ENCODE assay signal across 12 cellular contexts in genomic region chr1:234355782-234356510, GRCh38. TPM values are rescaled to one million over a fixed set of nuclear protein-coding genes. Genes with fewer than 3 reads are reported as not detected.
DNase-seq lines count a peak whose midpoint lies in the region; ATAC-seq, FAIRE-seq and TF ChIP-seq lines count a peak whose summit lies in the region.
"Had no signal": no experiment of that assay in that cellular context is flagged by ENCODE, and none has a peak within 500 bp of the region (broad histone marks: within the 10 kb centered on the region; RNA-seq: fewer than 3 reads in every experiment).

No MANE protein-coding gene starts in this region.

- WGBS in SK-N-SH (ENCODE audit: low lambda C conversion rate) = 73% methylated on average over 3 of the region's 3 CpGs

- peak overlapping the region in 2 of 3 donors; percentile 13 to 81 for H3K4me3 Mint-ChIP-seq in T-cell

- H3K4me1 ChIP-seq in SK-N-SH (ENCODE audit: control insufficient read depth in 1 of 2, insufficient read depth in 2 of 2, low read depth in 1 of 2, low read length in 1 of 2) (no peaks in the 10 kb centered on the region; a peak in 1 of 4 replicates), keratinocyte (ENCODE audit: control insufficient read depth, extremely low read depth, insufficient read depth, low read length) (peaks cover 3% of the 10 kb centered on the region)
- H3K4me1 ChIP-seq: testis had no signal

- CTCF ChIA-PET in SK-N-SH (lab: Yijun Ruan, JAX) = interaction anchor here (0.9 kb wide), 1 partner anchor 9 kb away, joined by 4 read pairs; no protein-coding TSS in a partner anchor
- CTCF ChIA-PET in T-cell (lab: Charles Lee) = interaction anchor here in 1 of 2 donors (1.3 kb wide), 1 partner anchor 143 kb away, joined by 4 read pairs; no protein-coding TSS in a partner anchor

- H2AFZ ChIP-seq in SK-N-SH (ENCODE audit: low read depth) = peak overlapping the region; percentile 79; the same call in 1 of the 2 replicates
- H2AFZ ChIP-seq in keratinocyte (ENCODE audit: control insufficient read depth, low read length) = no peak overlapping the region

- H3K27me3 ChIP-seq in SK-N-SH (ENCODE audit: insufficient read depth) (no peaks in the 10 kb centered on the region), keratinocyte (ENCODE audit: control insufficient read depth, extremely low read depth, insufficient read depth, low read length) (no peaks in the 10 kb centered on the region)
- H3K27me3 ChIP-seq: cardiac muscle cell, testis had no signal

- no peaks in the 10 kb centered on the region for H3K9me3 Mint-ChIP-seq in T-cell

- in situ Hi-C loops in GM13976 (cut with MboI; ENCODE audit: low sequenced_read_pairs, unreplicated experiment) = no loop called here

- H3K9me1 ChIP-seq in keratinocyte (ENCODE audit: control insufficient read depth, extremely low read depth, insufficient read depth, low read length) = no peaks in the 10 kb centered on the region

- H3K4me3 ChIP-seq in SK-N-SH (ENCODE audit: low read depth in 2 of 2, low read length in 1 of 2) (peak overlapping the region in 1 of 2 experiments; percentile 51; a peak in 1 of 4 replicates), keratinocyte (ENCODE audit: control insufficient read depth in 2 of 3, extremely low read depth in 1 of 3, insufficient read depth in 2 of 3, low read depth in 1 of 3, low read length in 3 of 3) (peak overlapping the region in 1 of 3 experiments; percentile 8)
- H3K4me3 ChIP-seq: cardiac muscle cell had no signal

- TF ChIP-seq CTCF in SK-N-SH (IDR thresholded peaks at IDR 0.05) (no peak), keratinocyte (optimal IDR thresholded peaks at IDR 0.05 in 1 of 3, IDR thresholded peaks at IDR 0.05 in 1 of 3, conservative IDR thresholded peaks at IDR 0.05 in 1 of 3; ENCODE audit: extremely low read depth in 1 of 3, insufficient read depth in 2 of 3, low read length in 3 of 3) (no peak), GM13976 (IDR thresholded peaks at IDR 0.05; ENCODE audit: borderline replicate concordance, control extremely low read depth, extremely low read depth, insufficient read depth, missing control alignments) (no peak)

- H4K20me1 ChIP-seq in SK-N-SH (ENCODE audit: insufficient read depth) (no peaks in the 10 kb centered on the region), keratinocyte (ENCODE audit: control insufficient read depth, extremely low read depth, insufficient read depth, low read length) (no peaks in the 10 kb centered on the region)

- no peak for ATAC-seq in SK-N-SH treated with all-trans-retinoic acid at 6 μM for 48 hours
- ATAC-seq in GM18502 (IDR thresholded peaks at IDR 0.05; ENCODE audit: poor library complexity, unreplicated experiment) = peak; percentile 37
- no peak for ATAC-seq in T-cell (replicated peaks in 1 of 4)
- no peak for ATAC-seq in HG03139 (IDR thresholded peaks at IDR 0.05; ENCODE audit: unreplicated experiment)

- no peaks in the 10 kb centered on the region for H3K27me3 Mint-ChIP-seq in T-cell

- dilution Hi-C loops in keratinocyte (cut with MboI; ENCODE audit: extremely low pct_ligation_motif_present, low sequenced_read_pairs) = no loop called here

- H3K4me1 Mint-ChIP-seq in T-cell = peaks cover 0 to 23% (median 2%) of the 10 kb centered on the region in 3 donors

- no peak overlapping the region for H3K9ac ChIP-seq in SK-N-SH
- H3K9ac ChIP-seq in keratinocyte (ENCODE audit: control insufficient read depth, extremely low read depth, insufficient read depth, low read length) = peak overlapping the region; percentile 70

- H3K27ac ChIP-seq in SK-N-SH (ENCODE audit: low read depth in 2 of 2, low read length in 1 of 2) (no peak overlapping the region), keratinocyte (ENCODE audit: control insufficient read depth, insufficient read depth, low read length) (peak overlapping the region; percentile 54)
- H3K27ac ChIP-seq: cardiac muscle cell, testis had no signal

- TF ChIP-seq RAD21 in SK-N-SH (IDR thresholded peaks at IDR 0.05; ENCODE audit: low read length) = no peak

- peak; percentile 21 for DNase-seq in SK-N-SH
- no peak for DNase-seq in T-cell
- no peak for DNase-seq in keratinocyte (ENCODE audit: low read depth, low spot score)
- no peak for DNase-seq in GM13976 (ENCODE audit: low spot score)
- DNase-seq in C1 segment of cervical spinal cord (lab: John Stamatoyannopoulos, UW) = no peak
- DNase-seq: MV-4-11 had no signal

- FAIRE-seq in keratinocyte (lab: Jason Lieb, UNC) = no peak
- FAIRE-seq: endometrium had no signal

- H3K27ac Mint-ChIP-seq in T-cell = peak overlapping the region; percentile 8 to 85

- H3K4me2 ChIP-seq in SK-N-SH (peak overlapping the region; percentile 65), keratinocyte (ENCODE audit: control insufficient read depth, extremely low read depth, insufficient read depth, low read depth, low read length) (peak overlapping the region; percentile 74)

- no peaks in the 10 kb centered on the region for H3K79me2 ChIP-seq in SK-N-SH (ENCODE audit: insufficient read depth)
- H3K79me2 ChIP-seq in keratinocyte (ENCODE audit: control insufficient read depth, insufficient read depth, low read length) = no peaks in the 10 kb centered on the region

- POLR2A ChIA-PET in SK-N-SH (lab: Yijun Ruan, JAX) (interaction anchor here (2.6 kb wide), 1 partner anchor 18 kb away, joined by 11 read pairs; the partner anchor contains the start of gene COA6), T-cell (lab: Charles Lee) (interaction anchor here in 1 of 2 donors (0.6 kb wide), 1 partner anchor 15 kb away, joined by 7 read pairs; no protein-coding TSS in a partner anchor)

- H3K36me3 ChIP-seq in SK-N-SH (replicated peaks in 1 of 2; ENCODE audit: control insufficient read depth in 1 of 2, insufficient read depth in 2 of 2, low read length in 1 of 2) = no peaks in the 10 kb centered on the region
- H3K36me3 ChIP-seq in keratinocyte (ENCODE audit: control insufficient read depth in 2 of 2, extremely low read depth in 1 of 2, insufficient read depth in 2 of 2, low read length in 2 of 2) = no peaks in the 10 kb centered on the region
- H3K36me3 ChIP-seq: cardiac muscle cell had no signal

- no peaks in the 10 kb centered on the region for H3K9me2 ChIP-seq in SK-N-SH

- no peaks in the 10 kb centered on the region for H3K36me3 Mint-ChIP-seq in T-cell

- TF ChIP-seq EP300 in SK-N-SH (IDR thresholded peaks at IDR 0.05; ENCODE audit: borderline replicate concordance in 1 of 2, low read depth in 1 of 2, low read length in 1 of 2) = no peak

- no peaks in the 10 kb centered on the region for H3F3A ChIP-seq in SK-N-SH (replicated peaks; ENCODE audit: insufficient read depth)

- H3K9me3 ChIP-seq in SK-N-SH (no peaks in the 10 kb centered on the region), keratinocyte (ENCODE audit: control insufficient read depth, low read depth, low read length) (no peaks in the 10 kb centered on the region)
- H3K9me3 ChIP-seq: testis had no signal

TF ChIP-seq in SK-N-SH, 30 proteins besides CTCF, POLR2A, EP300 and RAD21 (continues in another document):
- TF ChIP-seq POLR2AphosphoS5 (IDR thresholded peaks at IDR 0.05; ENCODE audit: low read depth, low read length) = no peak
- no peak for TF ChIP-seq GATA2 (CRISPR knock-in tag; IDR thresholded peaks at IDR 0.05)
- no peak for TF ChIP-seq TEAD4 (IDR thresholded peaks at IDR 0.05; ENCODE audit: borderline replicate concordance, insufficient read depth)
- TF ChIP-seq, protein P1, sequence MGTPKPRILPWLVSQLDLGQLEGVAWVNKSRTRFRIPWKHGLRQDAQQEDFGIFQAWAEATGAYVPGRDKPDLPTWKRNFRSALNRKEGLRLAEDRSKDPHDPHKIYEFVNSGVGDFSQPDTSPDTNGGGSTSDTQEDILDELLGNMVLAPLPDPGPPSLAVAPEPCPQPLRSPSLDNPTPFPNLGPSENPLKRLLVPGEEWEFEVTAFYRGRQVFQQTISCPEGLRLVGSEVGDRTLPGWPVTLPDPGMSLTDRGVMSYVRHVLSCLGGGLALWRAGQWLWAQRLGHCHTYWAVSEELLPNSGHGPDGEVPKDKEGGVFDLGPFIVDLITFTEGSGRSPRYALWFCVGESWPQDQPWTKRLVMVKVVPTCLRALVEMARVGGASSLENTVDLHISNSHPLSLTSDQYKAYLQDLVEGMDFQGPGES (IDR thresholded peaks at IDR 0.05; ENCODE audit: low read depth, low read length) = no peak
- no peak for TF ChIP-seq TCF12 (IDR thresholded peaks at IDR 0.05)
- TF ChIP-seq SIN3A (IDR thresholded peaks at IDR 0.05; ENCODE audit: borderline replicate concordance, low read depth, low read length) = no peak
- no peak for TF ChIP-seq SMC3 (IDR thresholded peaks at IDR 0.05; ENCODE audit: low read depth, low read length)

TF ChIP-seq in SK-N-SH treated with all-trans-retinoic acid at 6 μM for 48 hours, 23 proteins besides CTCF, POLR2A, EP300 and RAD21 (continues in another document):
- no peak for TF ChIP-seq POU6F1 (CRISPR knock-in tag; IDR thresholded peaks at IDR 0.05; ENCODE audit: borderline replicate concordance, low read depth)
- TF ChIP-seq GLIS3 (CRISPR knock-in tag; IDR thresholded peaks at IDR 0.05) = no peak
- TF ChIP-seq ZNF70 (CRISPR knock-in tag; IDR thresholded peaks at IDR 0.05) = no peak
- no peak for TF ChIP-seq TCF4 (CRISPR knock-in tag; IDR thresholded peaks at IDR 0.05; ENCODE audit: borderline replicate concordance)
- TF ChIP-seq ZNF8 (CRISPR knock-in tag; IDR thresholded peaks at IDR 0.05) = no peak

RNA-seq across cellular contexts. Expression of gene COA6, which starts 17.3 kb away (rescaled TPM):
- 34.2 and 42.2 TPM in 2 replicates for polyA plus RNA-seq in SK-N-SH (2012; rRNA removed)
- polyA plus RNA-seq in SK-N-SH (2012; cell fraction: cytosol; rRNA removed) = 42.1 and 52.1 TPM in 2 replicates
- 15.1 and 20.6 TPM in 2 replicates for polyA plus RNA-seq in SK-N-SH (2012; cell fraction: nucleus; rRNA removed)
- total RNA-seq in T-cell = 10 to 100 TPM in 4 of 5 donors, 1 to 10 TPM in 1; 9.7 to 28.2 (median 21.8) TPM
- 24.2 to 36.0 TPM (median 24.3 TPM) in 3 replicates for polyA plus RNA-seq in keratinocyte
- 25.3 TPM for polyA plus RNA-seq in keratinocyte (2011; ENCODE audit: low read depth)
- polyA plus RNA-seq in keratinocyte (2011; cell fraction: cytosol; rRNA removed) = 22.8 and 30.1 TPM in 2 replicates
- polyA plus RNA-seq in keratinocyte (2011; cell fraction: nucleus; rRNA removed) = 8.4 and 13.8 TPM in 2 replicates
- 42.6 and 52.1 TPM in 2 replicates for polyA plus RNA-seq in keratinocyte (2012; ENCODE audit: low replicate concordance)
- 2.9 to 5.0 TPM (median 3.8 TPM) in 3 replicates for polyA minus RNA-seq in keratinocyte
- polyA minus RNA-seq in keratinocyte (2011; cell fraction: cytosol; rRNA and poly(A)+ RNA removed) = 30.9 TPM
- 2.4 and 4.3 TPM in 2 replicates for polyA minus RNA-seq in keratinocyte (2011; cell fraction: nucleus; rRNA and poly(A)+ RNA removed)
